2 cellular contexts compared by ENCODE assay signal in genomic region chr11:3356858-3357257, GRCh38.
TF ChIP-seq lines count a peak whose summit lies in the region.

No MANE protein-coding gene starts in this region.

TF ChIP-seq in WTC11, 78 proteins besides CTCF, POLR2A, EP300 and RAD21:
- TF ChIP-seq ZNF219 (CRISPR knock-in tag; IDR thresholded peaks at IDR 0.05; ENCODE audit: borderline replicate concordance) (no peak), CBFB (CRISPR knock-in tag; IDR thresholded peaks at IDR 0.05; ENCODE audit: low read depth) (no peak), FOXP1 (CRISPR knock-in tag; IDR thresholded peaks at IDR 0.05; ENCODE audit: borderline replicate concordance) (no peak), MAX (CRISPR knock-in tag; IDR thresholded peaks at IDR 0.05) (no peak)
TF ChIP-seq in WTC11: peak in this region for 0.

TF ChIP-seq in H1, 55 proteins besides CTCF, POLR2A, EP300 and RAD21:
- no peak for TF ChIP-seq RBBP5 (IDR thresholded peaks at IDR 0.05; ENCODE audit: borderline replicate concordance, low read depth, low read length)
- peak; percentile 41; the same call in 1 of the 2 replicates for TF ChIP-seq E2F6 (IDR thresholded peaks at IDR 0.05)
- no peak for TF ChIP-seq CBX8 (IDR thresholded peaks at IDR 0.05; ENCODE audit: borderline replicate concordance, low read depth, low read length)
